Comparison of ENCODE assay signal across 16 cellular contexts in the genomic region with DNA sequence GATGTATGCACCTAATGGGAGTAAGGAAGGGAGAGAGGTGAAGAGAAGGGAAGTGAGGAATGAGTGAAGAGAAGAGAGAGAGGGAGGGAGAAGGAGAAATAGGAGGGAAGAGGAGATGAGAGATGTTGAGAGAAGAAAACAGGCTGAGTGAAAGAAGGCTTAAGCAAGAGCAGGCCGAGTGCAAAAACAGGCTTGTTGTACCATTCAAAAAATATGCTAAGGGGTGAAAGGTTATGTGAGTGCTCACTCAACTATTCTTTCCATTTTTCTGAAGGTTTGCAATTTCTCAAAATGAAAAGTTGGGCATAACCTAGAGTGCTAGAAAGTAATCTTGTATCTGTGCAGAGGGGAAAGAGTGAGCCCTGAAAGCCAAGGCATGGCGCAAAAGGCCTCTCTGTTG.
DNase-seq lines count a peak whose midpoint lies in the region; ATAC-seq, FAIRE-seq and TF ChIP-seq lines count a peak whose summit lies in the region.
"Had no signal": no experiment of that assay in that cellular context is flagged by ENCODE, and none has a peak within 500 bp of the region (broad histone marks: within the 10 kb centered on the region; RNA-seq: fewer than 3 reads in every experiment).

No MANE protein-coding gene starts in this region.

- no peak for FAIRE-seq in urothelium cell line (lab: Jason Lieb, UNC)
- FAIRE-seq: A204.1, K562 had no signal

- no peak for ATAC-seq in GM21528 (IDR thresholded peaks at IDR 0.05; ENCODE audit: low FRiP score, unreplicated experiment)
- ATAC-seq: K562 had no signal

- CTCF ChIA-PET in HEK293T (lab: Yijun Ruan, JAX): no interaction called here

- no peak for TF ChIP-seq CTCF in choroid plexus epithelial cell (conservative IDR thresholded peaks at IDR 0.05; ENCODE audit: low read depth, low read length)

- POLR2A ChIA-PET in HEK293T (lab: Yijun Ruan, JAX): no interaction called here

- DNase-seq in HEK293T (ENCODE audit: extremely low spot score): peak; percentile 11
- DNase-seq in choroid plexus epithelial cell (ENCODE audit: low read depth): peak; percentile 68
- DNase-seq in iris pigment epithelial cell (ENCODE audit: low read depth): peak; percentile 47
- DNase-seq in GOT3 (lab: John Stamatoyannopoulos, UW): no peak
- no peak for DNase-seq in urothelium cell line (ENCODE audit: low spot score)
- no peak for DNase-seq in DMS79 (lab: John Stamatoyannopoulos, UW)
- DNase-seq: ACHN; C1 segment of cervical spinal cord; CD4-positive, CD25-positive, alpha-beta regulatory T cell; DMS153; DMS79 treated with DMSO at 0.1 percent for 48 hours; GF-D8 had no signal

- H3K4me3 ChIP-seq in choroid plexus epithelial cell (ENCODE audit: low read depth, low read length): no peak overlapping the region
- H3K4me3 ChIP-seq: HAP-1, K562 had no signal

TF ChIP-seq in HEK293T, 16 proteins besides CTCF, POLR2A, EP300 and RAD21:
- TF ChIP-seq SP1 (IDR thresholded peaks at IDR 0.05): no peak
- no peak for TF ChIP-seq BHLHE40 (IDR thresholded peaks at IDR 0.05; ENCODE audit: borderline replicate concordance)
- no peak for TF ChIP-seq ELF4 (IDR thresholded peaks at IDR 0.05)
- TF ChIP-seq TARDBP (IDR thresholded peaks at IDR 0.05): no peak
- no peak for TF ChIP-seq FOXA1 (IDR thresholded peaks at IDR 0.05)
- TF ChIP-seq FOXM1 (IDR thresholded peaks at IDR 0.05; ENCODE audit: borderline replicate concordance): no peak
- TF ChIP-seq SUZ12 (IDR thresholded peaks at IDR 0.05): no peak
- TF ChIP-seq LEF1 (IDR thresholded peaks at IDR 0.05; ENCODE audit: borderline replicate concordance): no peak
- no peak for TF ChIP-seq L3MBTL2 (conservative IDR thresholded peaks at IDR 0.05)
- no peak for TF ChIP-seq ZNF384 (IDR thresholded peaks at IDR 0.05)
- no peak for TF ChIP-seq CTBP1 (IDR thresholded peaks at IDR 0.05; ENCODE audit: borderline replicate concordance)
- no peak for TF ChIP-seq FOXK2 (IDR thresholded peaks at IDR 0.05)
- no peak for TF ChIP-seq HDGF (IDR thresholded peaks at IDR 0.05; ENCODE audit: borderline replicate concordance)
- TF ChIP-seq, protein P1, sequence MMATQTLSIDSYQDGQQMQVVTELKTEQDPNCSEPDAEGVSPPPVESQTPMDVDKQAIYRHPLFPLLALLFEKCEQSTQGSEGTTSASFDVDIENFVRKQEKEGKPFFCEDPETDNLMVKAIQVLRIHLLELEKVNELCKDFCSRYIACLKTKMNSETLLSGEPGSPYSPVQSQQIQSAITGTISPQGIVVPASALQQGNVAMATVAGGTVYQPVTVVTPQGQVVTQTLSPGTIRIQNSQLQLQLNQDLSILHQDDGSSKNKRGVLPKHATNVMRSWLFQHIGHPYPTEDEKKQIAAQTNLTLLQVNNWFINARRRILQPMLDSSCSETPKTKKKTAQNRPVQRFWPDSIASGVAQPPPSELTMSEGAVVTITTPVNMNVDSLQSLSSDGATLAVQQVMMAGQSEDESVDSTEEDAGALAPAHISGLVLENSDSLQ (IDR thresholded peaks at IDR 0.05): no peak
- no peak for TF ChIP-seq NFRKB (IDR thresholded peaks at IDR 0.05)
- no peak for TF ChIP-seq ARNT (IDR thresholded peaks at IDR 0.05)

Comparison
In these comparisons a context has a peak if more than half of its experiments do, and no peak if none do; other contexts are left out.
1. DNase-seq: peak in HEK293T (single experiment), choroid plexus epithelial cell (single experiment) and iris pigment epithelial cell (single experiment); none in GOT3 (single experiment), urothelium cell line (single experiment) and DMS79 (single experiment).